Comparison of ENCODE assay signal across 1 cellular context in the genomic region with DNA sequence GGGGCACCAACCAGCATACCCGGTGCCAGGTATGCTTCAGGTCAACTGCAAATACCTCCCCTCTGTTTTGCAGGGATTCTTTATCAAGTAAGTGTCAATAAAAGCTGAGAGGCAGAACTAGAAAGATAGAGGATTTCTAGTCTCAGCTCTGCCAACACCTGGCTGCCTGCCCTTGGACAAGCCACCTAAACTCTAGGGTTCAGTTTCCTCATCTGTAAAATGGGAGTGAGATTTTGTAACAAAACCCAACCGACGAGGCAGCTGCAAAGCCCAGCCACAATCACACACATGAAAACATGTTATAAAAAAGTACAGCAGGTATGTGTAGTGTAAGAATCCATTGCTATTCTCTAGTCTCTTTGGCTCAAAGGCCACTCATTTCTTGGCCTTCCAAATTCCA.
TF ChIP-seq lines count a peak whose summit lies in the region.

No MANE protein-coding gene starts in this region.

TF ChIP-seq in K562, 482 proteins besides CTCF, POLR2A, EP300 and RAD21:
- no peak for TF ChIP-seq NR2C1 (IDR thresholded peaks at IDR 0.05)
- TF ChIP-seq NR2C1 (tag; IDR thresholded peaks at IDR 0.05) = no peak
- TF ChIP-seq RBM25 (IDR thresholded peaks at IDR 0.05; ENCODE audit: low read depth, low read length, severe bottlenecking) = peak; percentile 79
TF ChIP-seq in K562: peak in this region for 1.
